Comparison of ENCODE assay signal across 8 cellular contexts in genomic region chr2:48114256-48114655, GRCh38.
DNase-seq lines count a peak whose midpoint lies in the region; ATAC-seq, FAIRE-seq and TF ChIP-seq lines count a peak whose summit lies in the region.

No MANE protein-coding gene starts in this region.

- DNase-seq in activated CD4-positive, alpha-beta memory T cell treated with anti-CD3 and anti-CD28 coated beads for 36 hours, result peak; percentile 84
- DNase-seq in iris pigment epithelial cell (ENCODE audit: low read depth), result peak; percentile 94
- DNase-seq in NCI-H187 treated with DMSO at 0.1 percent for 48 hours (lab: John Stamatoyannopoulos, UW), result no peak
- no peak for DNase-seq in frontal cortex (ENCODE audit: low spot score in 2 of 2)
- no peak for DNase-seq in endodermal cell
- DNase-seq in iPS-NIHi11 (ENCODE audit: low spot score), result no peak

- H3K27me3 Mint-ChIP-seq in activated CD4-positive, alpha-beta memory T cell treated with anti-CD3 and anti-CD28 coated beads for 36 hours, result no peaks in the 10 kb centered on the region
- H3K27me3 Mint-ChIP-seq in endodermal cell (ENCODE audit: insufficient read depth), result peaks cover 3% of the 10 kb centered on the region

- ATAC-seq in GM18867 (IDR thresholded peaks at IDR 0.05; ENCODE audit: unreplicated experiment), result peak; percentile 37
- ATAC-seq in HG03378 (IDR thresholded peaks at IDR 0.05; ENCODE audit: unreplicated experiment), result peak; percentile 44

- intact Hi-C loops in activated CD4-positive, alpha-beta memory T cell treated with anti-CD3 and anti-CD28 coated beads for 36 hours (cut with micrococcal nuclease), result no loop called here

- H3K9me3 ChIP-seq in endodermal cell (ENCODE audit: control insufficient read depth, low read length), result no peaks in the 10 kb centered on the region

- no peak overlapping the region for H3K27ac Mint-ChIP-seq in activated CD4-positive, alpha-beta memory T cell treated with anti-CD3 and anti-CD28 coated beads for 36 hours
- no peak overlapping the region for H3K27ac Mint-ChIP-seq in endodermal cell

- FAIRE-seq in frontal cortex (lab: Jason Lieb, UNC), result no peak

- no peaks in the 10 kb centered on the region for H3K36me3 Mint-ChIP-seq in activated CD4-positive, alpha-beta memory T cell treated with anti-CD3 and anti-CD28 coated beads for 36 hours
- H3K36me3 Mint-ChIP-seq in endodermal cell (ENCODE audit: low read depth), result peaks cover 2% of the 10 kb centered on the region

- no peaks in the 10 kb centered on the region for H3K27me3 ChIP-seq in endodermal cell (ENCODE audit: control insufficient read depth, insufficient read depth, low read length, poor library complexity, severe bottlenecking)

- no peak overlapping the region for H3K4me3 ChIP-seq in endodermal cell (ENCODE audit: low read length)

- TF ChIP-seq CTCF in endodermal cell (conservative IDR thresholded peaks at IDR 0.05), result no peak

- H3K4me3 Mint-ChIP-seq in activated CD4-positive, alpha-beta memory T cell treated with anti-CD3 and anti-CD28 coated beads for 36 hours, result no peak overlapping the region
- no peak overlapping the region for H3K4me3 Mint-ChIP-seq in endodermal cell

- H3K4me1 ChIP-seq in endodermal cell (ENCODE audit: control insufficient read depth, insufficient read depth, low read length), result peaks cover 12% of the 10 kb centered on the region

- no peaks in the 10 kb centered on the region for H3K36me3 ChIP-seq in endodermal cell (ENCODE audit: control insufficient read depth, insufficient read depth, low read length)

- H3K27ac ChIP-seq in endodermal cell (ENCODE audit: low read depth, low read length), result no peak overlapping the region

- no peak overlapping the region for H3K9ac ChIP-seq in endodermal cell (ENCODE audit: extremely low read depth, low read length, poor library complexity, severe bottlenecking)

- H3K4me1 Mint-ChIP-seq in activated CD4-positive, alpha-beta memory T cell treated with anti-CD3 and anti-CD28 coated beads for 36 hours (ENCODE audit: low read depth), result peaks cover 33% of the 10 kb centered on the region
- H3K4me1 Mint-ChIP-seq in endodermal cell, result peaks cover 18% of the 10 kb centered on the region

- H3K9me3 Mint-ChIP-seq in activated CD4-positive, alpha-beta memory T cell treated with anti-CD3 and anti-CD28 coated beads for 36 hours, result no peaks in the 10 kb centered on the region
- H3K9me3 Mint-ChIP-seq in endodermal cell, result no peaks in the 10 kb centered on the region

- WGBS in endodermal cell (ENCODE audit: insufficient coverage in 1 of 2, insufficient read length in 1 of 2), 2 experiments, result 82 to 100% methylated on average over 1 to 2 of the region's 2 CpGs

- POLR2A ChIA-PET in activated CD4-positive, alpha-beta memory T cell treated with anti-CD3 and anti-CD28 coated beads for 36 hours (lab: Charles Lee), result no interaction called here

- CTCF ChIA-PET in activated CD4-positive, alpha-beta memory T cell treated with anti-CD3 and anti-CD28 coated beads for 36 hours (lab: Charles Lee), result interaction anchor here (1.1 to 1.3 kb wide), 3 partner anchors 199 to 312 kb away, joined by 3 to 9 read pairs (median 4); no protein-coding TSS in a partner anchor

Comparison
In these comparisons a context has a peak if more than half of its experiments do, and no peak if none do; other contexts are left out.
1. DNase-seq: peak in activated CD4-positive, alpha-beta memory T cell treated with anti-CD3 and anti-CD28 coated beads for 36 hours (single experiment) and iris pigment epithelial cell (single experiment); none in NCI-H187 treated with DMSO at 0.1 percent for 48 hours (single experiment), frontal cortex (0 of 2), endodermal cell (single experiment) and iPS-NIHi11 (single experiment).